ENCODE assay signal across 1 cellular context in the genomic region with DNA sequence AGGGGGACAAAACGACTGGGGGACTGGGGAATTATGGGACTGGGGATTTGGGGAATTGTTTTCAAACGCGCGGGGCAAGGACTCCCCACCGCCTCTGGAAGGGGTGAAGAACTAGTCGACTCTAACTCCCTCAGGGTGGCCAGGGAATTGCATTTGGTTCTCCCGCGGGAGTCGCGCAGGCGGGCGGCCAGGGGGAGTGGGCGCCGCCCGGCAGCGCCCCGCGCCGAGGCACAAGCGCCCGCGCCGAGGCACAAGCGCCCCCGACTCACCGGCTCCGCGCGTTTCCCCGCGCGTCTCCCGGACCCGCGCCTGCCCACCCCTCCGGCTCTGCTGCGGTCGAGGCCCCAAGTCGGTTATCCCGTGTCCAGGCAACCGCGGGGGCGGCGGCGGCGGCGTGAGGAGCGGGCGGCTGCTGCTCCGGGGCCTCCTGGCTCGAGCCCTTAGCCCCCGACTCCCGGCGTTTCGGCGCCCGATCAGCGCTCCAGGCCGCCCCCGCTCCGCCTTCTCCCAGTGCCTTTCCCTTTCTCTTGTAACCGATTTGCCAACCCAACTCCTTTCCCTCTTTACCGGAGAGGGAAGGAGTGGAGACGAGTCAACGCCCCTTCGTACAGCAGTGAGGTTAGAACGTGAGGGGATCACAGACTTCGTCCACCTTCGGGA.
TF ChIP-seq lines count a peak whose summit lies in the region.

A gene with protein sequence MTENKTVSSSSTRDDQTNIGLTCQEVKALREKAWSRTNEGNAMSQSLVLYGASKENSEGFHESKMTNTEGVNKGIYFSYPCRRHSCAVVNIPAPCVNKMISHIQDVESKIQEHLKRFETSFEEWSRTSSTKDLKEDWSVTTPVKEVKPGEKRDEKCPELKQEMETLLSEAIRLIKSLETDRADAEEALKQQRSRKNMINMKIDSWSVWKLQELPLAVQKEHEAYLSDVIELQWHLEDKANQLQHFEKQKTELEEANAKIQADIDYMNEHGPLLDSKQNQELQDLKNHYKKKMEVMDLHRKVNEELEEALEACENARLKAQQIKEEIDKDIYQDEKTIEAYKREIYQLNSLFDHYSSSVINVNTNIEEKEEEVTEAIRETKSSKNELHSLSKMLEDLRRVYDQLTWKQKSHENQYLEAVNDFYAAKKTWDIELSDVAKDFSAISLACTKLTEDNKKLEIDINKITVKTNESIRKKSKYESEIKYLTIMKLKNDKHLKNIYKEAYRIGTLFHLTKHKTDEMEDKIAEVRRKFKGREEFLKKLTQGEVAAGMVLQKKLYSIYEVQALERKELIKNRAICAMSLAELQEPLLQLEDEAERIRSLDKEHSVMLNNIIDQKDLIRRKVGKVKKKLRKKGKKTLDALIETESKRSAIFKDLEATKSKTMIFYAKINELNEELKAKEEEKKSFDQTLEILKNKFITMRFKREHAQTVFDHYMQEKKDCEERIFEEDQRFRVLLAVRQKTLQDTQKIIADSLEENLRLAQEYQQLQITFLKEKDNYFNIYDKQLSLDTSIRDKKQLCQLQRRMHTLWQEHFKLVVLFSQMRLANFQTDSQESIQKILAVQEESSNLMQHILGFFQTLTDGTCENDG (minus strand): TSS at position 338 of the 660 bp plus-strand sequence. CDS start 28,633 bp downstream, outside the sequence.

TF ChIP-seq in GM12878, 131 proteins besides CTCF, POLR2A, EP300 and RAD21:
- TF ChIP-seq SUZ12 (IDR thresholded peaks at IDR 0.05; ENCODE audit: unreplicated experiment) = peak; percentile 52
- TF ChIP-seq, protein P1, sequence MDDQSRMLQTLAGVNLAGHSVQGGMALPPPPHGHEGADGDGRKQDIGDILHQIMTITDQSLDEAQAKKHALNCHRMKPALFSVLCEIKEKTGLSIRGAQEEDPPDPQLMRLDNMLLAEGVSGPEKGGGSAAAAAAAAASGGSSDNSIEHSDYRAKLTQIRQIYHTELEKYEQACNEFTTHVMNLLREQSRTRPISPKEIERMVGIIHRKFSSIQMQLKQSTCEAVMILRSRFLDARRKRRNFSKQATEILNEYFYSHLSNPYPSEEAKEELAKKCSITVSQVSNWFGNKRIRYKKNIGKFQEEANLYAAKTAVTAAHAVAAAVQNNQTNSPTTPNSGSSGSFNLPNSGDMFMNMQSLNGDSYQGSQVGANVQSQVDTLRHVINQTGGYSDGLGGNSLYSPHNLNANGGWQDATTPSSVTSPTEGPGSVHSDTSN (IDR thresholded peaks at IDR 0.05; ENCODE audit: insufficient replicate concordance, low read depth, low read length) = no peak
- no peak for TF ChIP-seq TARDBP (IDR thresholded peaks at IDR 0.05; ENCODE audit: borderline replicate concordance)
